Comparison of ENCODE assay signal across 9 cellular contexts in the genomic region with DNA sequence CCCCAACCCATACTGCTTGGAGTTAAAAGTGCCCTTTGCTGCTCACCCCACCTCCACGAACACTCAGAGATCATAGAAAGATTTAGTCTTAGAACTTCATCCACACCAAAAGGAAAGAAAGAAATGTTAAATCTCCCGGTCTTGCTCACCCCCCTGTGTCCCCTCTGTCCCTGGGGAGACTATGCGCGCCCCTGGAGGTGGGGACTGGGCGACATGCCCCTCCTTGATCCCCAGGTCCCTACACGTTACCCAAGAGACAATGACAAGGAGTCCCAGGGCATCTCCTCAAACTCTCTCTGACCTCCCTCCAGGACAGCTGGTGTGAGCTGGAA. TPM values are rescaled to one million over a fixed set of nuclear protein-coding genes. Genes with fewer than 3 reads are reported as not detected.
DNase-seq lines count a peak whose midpoint lies in the region; ATAC-seq, FAIRE-seq and TF ChIP-seq lines count a peak whose summit lies in the region.
"Had no signal": no experiment of that assay in that cellular context is flagged by ENCODE, and none has a peak within 500 bp of the region (broad histone marks: within the 10 kb centered on the region; RNA-seq: fewer than 3 reads in every experiment).

No MANE protein-coding gene starts in this region.

- ATAC-seq in HG02623 (IDR thresholded peaks at IDR 0.05; ENCODE audit: unreplicated experiment) = no peak

- TF ChIP-seq CTCF in breast epithelium (IDR thresholded peaks at IDR 0.05) (no peak), MCF 10A (IDR thresholded peaks at IDR 0.05; ENCODE audit: unreplicated experiment) (no peak), kidney (IDR thresholded peaks at IDR 0.05; ENCODE audit: borderline replicate concordance, extremely low read depth, insufficient read depth) (no peak), type B pancreatic cell (conservative IDR thresholded peaks at IDR 0.05) (no peak)

- no peaks in the 10 kb centered on the region for H3K9me3 Mint-ChIP-seq in MCF 10A (ENCODE audit: unreplicated experiment)
- H3K9me3 Mint-ChIP-seq in activated CD4-positive, alpha-beta memory T cell treated with anti-CD3 and anti-CD28 coated beads for 36 hours = no peaks in the 10 kb centered on the region
- H3K9me3 Mint-ChIP-seq in type B pancreatic cell = no peaks in the 10 kb centered on the region

- H3K9ac ChIP-seq in kidney (ENCODE audit: low read length in 2 of 2) = no peak overlapping the region
- H3K9ac ChIP-seq: BLaER1 treated with 17β-estradiol and CSF1 and Interleukin-3, amounts not matched to agents 10 nM and 100 nM had no signal

- H3K4me3 ChIP-seq in breast epithelium = peak overlapping the region; percentile 48 to 60 (median 58)
- H3K4me3 ChIP-seq in kidney (ENCODE audit: low read length in 2 of 2) = peak overlapping the region; percentile 64 to 70
- H3K4me3 ChIP-seq: BLaER1 treated with 17β-estradiol and CSF1 and Interleukin-3, amounts not matched to agents 10 nM and 100 nM had no signal

- no peak for DNase-seq in breast epithelium (ENCODE audit: low spot score in 2 of 2)
- no peak for DNase-seq in MCF 10A (ENCODE audit: unreplicated experiment)
- no peak for DNase-seq in activated CD4-positive, alpha-beta memory T cell treated with anti-CD3 and anti-CD28 coated beads for 36 hours
- DNase-seq in kidney = no peak
- no peak for DNase-seq in type B pancreatic cell (ENCODE audit: extremely low spot score, unreplicated experiment)
- no peak for DNase-seq in NCI-H345 (lab: John Stamatoyannopoulos, UW)
- DNase-seq in NCI-H146 treated with DMSO at 0.1 percent for 48 hours (lab: John Stamatoyannopoulos, UW; ENCODE audit: unreplicated experiment) = no peak

- POLR2A ChIA-PET in MCF 10A (lab: Yijun Ruan, JAX) = no interaction called here
- POLR2A ChIA-PET in activated CD4-positive, alpha-beta memory T cell treated with anti-CD3 and anti-CD28 coated beads for 36 hours (lab: Charles Lee) = interaction anchor here (0.6 to 2.3 kb wide), 7 partner anchors 96 to 416 kb away, joined by 3 to 8 read pairs (median 4); no protein-coding TSS in a partner anchor

- BruUV-seq in MCF 10A (replicated peaks; lab: Mats Ljungman, UMichigan) = no TSS peak

- intact Hi-C loops in breast epithelium (cut with DNase I; ENCODE audit: low total_unique reads) (no loop called here), MCF 10A (cut with micrococcal nuclease) (no loop called here), kidney (cut with DNase I) (no loop called here)
- intact Hi-C loops in activated CD4-positive, alpha-beta memory T cell treated with anti-CD3 and anti-CD28 coated beads for 36 hours (cut with micrococcal nuclease) = loop anchor here (2.0 to 5.0 kb wide), 7 partner anchors 39 to 422 kb away; a partner anchor contains a TSS

- H3K27ac ChIP-seq in breast epithelium (peak overlapping the region; percentile 62 to 87), kidney (ENCODE audit: low read depth in 2 of 2, low read length in 2 of 2) (no peak overlapping the region)
- H3K27ac ChIP-seq: BLaER1 treated with 17β-estradiol and CSF1 and Interleukin-3, amounts not matched to agents 10 nM and 100 nM had no signal

- peaks cover 0 to 21% of the 10 kb centered on the region in 2 donors for H3K27me3 ChIP-seq in breast epithelium

- H3K36me3 ChIP-seq in breast epithelium (no peaks in the 10 kb centered on the region), kidney (ENCODE audit: control insufficient read depth in 1 of 2, insufficient read depth in 2 of 2, low read length in 2 of 2) (no peaks in the 10 kb centered on the region)
- H3K36me3 ChIP-seq: BLaER1 treated with 17β-estradiol and CSF1 and Interleukin-3, amounts not matched to agents 10 nM and 100 nM had no signal

- FAIRE-seq in kidney (lab: Jason Lieb, UNC) = no peak

- H3K4me3 Mint-ChIP-seq in MCF 10A (ENCODE audit: unreplicated experiment) = no peak overlapping the region
- peak overlapping the region; percentile 95 for H3K4me3 Mint-ChIP-seq in activated CD4-positive, alpha-beta memory T cell treated with anti-CD3 and anti-CD28 coated beads for 36 hours
- H3K4me3 Mint-ChIP-seq in type B pancreatic cell = peak overlapping the region; percentile 89

- no peaks in the 10 kb centered on the region for H3K36me3 Mint-ChIP-seq in MCF 10A (ENCODE audit: insufficient read depth, unreplicated experiment)
- H3K36me3 Mint-ChIP-seq in activated CD4-positive, alpha-beta memory T cell treated with anti-CD3 and anti-CD28 coated beads for 36 hours = peaks cover 25% of the 10 kb centered on the region
- H3K36me3 Mint-ChIP-seq in type B pancreatic cell = no peaks in the 10 kb centered on the region

- CTCF ChIA-PET in MCF 10A (lab: Yijun Ruan, JAX) = interaction anchor here (0.7 kb wide), 1 partner anchor 46 kb away, joined by 3 read pairs; no protein-coding TSS in a partner anchor
- CTCF ChIA-PET in activated CD4-positive, alpha-beta memory T cell treated with anti-CD3 and anti-CD28 coated beads for 36 hours (lab: Charles Lee) = interaction anchor here (1.0 to 3.0 kb wide), 2 partner anchors 46 to 213 kb away, joined by 3 to 12 read pairs; no protein-coding TSS in a partner anchor

- TF ChIP-seq POLR2A in breast epithelium (IDR thresholded peaks at IDR 0.05) = no peak

- H3K4me1 Mint-ChIP-seq in MCF 10A (ENCODE audit: insufficient read depth, unreplicated experiment) (no peaks in the 10 kb centered on the region), type B pancreatic cell (ENCODE audit: unreplicated experiment) (peaks cover 4% of the 10 kb centered on the region)
- peaks cover 26% of the 10 kb centered on the region for H3K4me1 Mint-ChIP-seq in activated CD4-positive, alpha-beta memory T cell treated with anti-CD3 and anti-CD28 coated beads for 36 hours (ENCODE audit: low read depth)

- H3K4me1 ChIP-seq in breast epithelium = no peaks in the 10 kb centered on the region
- no peaks in the 10 kb centered on the region for H3K4me1 ChIP-seq in kidney (ENCODE audit: control insufficient read depth in 1 of 2, insufficient read depth in 1 of 2, low read depth in 1 of 2, low read length in 2 of 2)
- H3K4me1 ChIP-seq: BLaER1 treated with 17β-estradiol and CSF1 and Interleukin-3, amounts not matched to agents 10 nM and 100 nM had no signal

- H3K27ac Mint-ChIP-seq in MCF 10A (ENCODE audit: low read depth, unreplicated experiment) (no peak overlapping the region), type B pancreatic cell (peak overlapping the region; percentile 30)
- H3K27ac Mint-ChIP-seq in activated CD4-positive, alpha-beta memory T cell treated with anti-CD3 and anti-CD28 coated beads for 36 hours = peak overlapping the region; percentile 95

- H3K27me3 Mint-ChIP-seq in MCF 10A (ENCODE audit: insufficient read depth, unreplicated experiment) = no peaks in the 10 kb centered on the region
- H3K27me3 Mint-ChIP-seq in activated CD4-positive, alpha-beta memory T cell treated with anti-CD3 and anti-CD28 coated beads for 36 hours = no peaks in the 10 kb centered on the region
- H3K27me3 Mint-ChIP-seq in type B pancreatic cell = peaks cover 12% of the 10 kb centered on the region

- no peaks in the 10 kb centered on the region for H3K9me3 ChIP-seq in breast epithelium
- H3K9me3 ChIP-seq in kidney (ENCODE audit: control insufficient read depth in 1 of 2, low read length in 2 of 2) = no peaks in the 10 kb centered on the region

RNA-seq across cellular contexts. Expression of a gene that starts 0.6 kb away (rescaled TPM):
- total RNA-seq in breast epithelium (100 to 1,000 TPM in 1 of 3 donors, 10 to 100 TPM in 2; 63.6 to 149 (median 81.2) TPM), MCF 10A (2022) (not detected in 2 replicates), kidney (60.6 TPM), type B pancreatic cell (ENCODE audit: low replicate concordance) (4.1 and 5.9 TPM in 2 replicates)
- 10 to 100 TPM; 87.7 to 98.1 TPM for total RNA-seq in activated CD4-positive, alpha-beta memory T cell treated with anti-CD3 and anti-CD28 coated beads for 36 hours
- polyA plus RNA-seq in kidney (ENCODE audit: insufficient read depth, low read depth, low replicate concordance) = 28.8 TPM

Comparison
In these comparisons a context has a peak if more than half of its experiments do, and no peak if none do; other contexts are left out.
1. H3K27ac ChIP-seq: peak in breast epithelium (2 of 2); none in kidney (0 of 2).